16 cellular contexts compared by ENCODE assay signal in the genomic region with DNA sequence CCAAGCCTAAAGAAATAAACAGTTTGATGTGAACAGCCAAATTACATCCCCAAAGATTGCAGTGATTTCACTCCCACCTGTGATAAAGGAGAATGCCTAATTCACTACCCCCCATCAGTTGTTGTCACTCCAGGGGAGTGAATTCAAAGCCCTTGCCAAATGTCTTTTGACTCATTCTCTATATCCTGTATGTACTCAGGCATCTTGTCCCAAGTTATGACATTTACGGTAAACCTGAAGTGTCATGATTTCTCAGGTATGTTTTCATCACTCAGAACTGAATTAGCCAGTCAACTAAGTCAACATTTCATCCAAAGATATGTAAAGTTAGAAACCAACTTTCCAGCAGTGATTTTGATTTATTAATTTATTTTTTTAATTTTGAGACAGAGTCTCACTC. TPM values are rescaled to one million over a fixed set of nuclear protein-coding genes. Genes with fewer than 3 reads are reported as not detected.
A peak's percentile ranks its signal among the peaks of the same experiment; 100 is the strongest.
DNase-seq lines count a peak whose midpoint lies in the region; ATAC-seq and TF ChIP-seq lines count a peak whose summit lies in the region.
"Had no signal": no experiment of that assay in that cellular context is flagged by ENCODE, and none has a peak within 500 bp of the region (broad histone marks: within the 10 kb centered on the region; RNA-seq: fewer than 3 reads in every experiment).

No MANE protein-coding gene starts in this region.

- H3K4me3 Mint-ChIP-seq in activated CD8-positive, alpha-beta T cell treated with anti-CD3 and anti-CD28 coated beads for 36 hours, result no peak overlapping the region
- no peak overlapping the region for H3K4me3 Mint-ChIP-seq in activated CD8-positive, alpha-beta T cell treated with anti-CD3 and anti-CD28 coated beads, Interleukin-2, amount 10 ng/mL, durations not matched to agents 7 days and 5 days
- H3K4me3 Mint-ChIP-seq in activated naive CD4-positive, alpha-beta T cell treated with anti-CD3 and anti-CD28 coated beads, Interleukin-2, amount 10 ng/mL, durations not matched to agents 7 days and 5 days, result no peak overlapping the region
- H3K4me3 Mint-ChIP-seq in CD4-positive, alpha-beta T cell, result no peak overlapping the region
- H3K4me3 Mint-ChIP-seq in stimulated activated effector memory CD8-positive, alpha-beta T cell treated with anti-CD3 and anti-CD28 coated beads, Interleukin-12 subunit alpha, Interleukin-12 subunit beta, amount 100 ng/mL, for 72 hours, result no peak overlapping the region
- H3K4me3 Mint-ChIP-seq: CD8-positive, alpha-beta T cell; H9 had no signal

- H3K9me3 Mint-ChIP-seq in activated CD8-positive, alpha-beta T cell treated with anti-CD3 and anti-CD28 coated beads for 36 hours, result no peaks in the 10 kb centered on the region
- no peaks in the 10 kb centered on the region for H3K9me3 Mint-ChIP-seq in activated CD8-positive, alpha-beta T cell treated with anti-CD3 and anti-CD28 coated beads, Interleukin-2, amount 10 ng/mL, durations not matched to agents 7 days and 5 days (ENCODE audit: insufficient read depth)
- H3K9me3 Mint-ChIP-seq in activated naive CD4-positive, alpha-beta T cell treated with anti-CD3 and anti-CD28 coated beads, Interleukin-2, amount 50 U/mL, for 72 hours, result peaks cover 4 to 5% of the 10 kb centered on the region in 2 donors
- no peaks in the 10 kb centered on the region for H3K9me3 Mint-ChIP-seq in activated naive CD4-positive, alpha-beta T cell treated with anti-CD3 and anti-CD28 coated beads, Interleukin-2, amount 10 ng/mL, durations not matched to agents 7 days and 5 days
- peaks cover 2% of the 10 kb centered on the region for H3K9me3 Mint-ChIP-seq in CD4-positive, alpha-beta T cell
- H3K9me3 Mint-ChIP-seq in stimulated activated effector memory CD8-positive, alpha-beta T cell treated with anti-CD3 and anti-CD28 coated beads, Interleukin-12 subunit alpha, Interleukin-12 subunit beta, amount 100 ng/mL, for 72 hours, result no peaks in the 10 kb centered on the region
- H3K9me3 Mint-ChIP-seq: CD8-positive, alpha-beta T cell had no signal

- intact Hi-C loops in activated CD8-positive, alpha-beta T cell treated with anti-CD3 and anti-CD28 coated beads for 36 hours (cut with micrococcal nuclease), result no loop called here
- intact Hi-C loops in CD4-positive, alpha-beta T cell (cut with DNase I, micrococcal nuclease), result no loop called here

- no peak overlapping the region for H3K27ac ChIP-seq in CD4-positive, alpha-beta T cell (ENCODE audit: low read depth, low read length)

- H3K27me3 Mint-ChIP-seq in activated CD8-positive, alpha-beta T cell treated with anti-CD3 and anti-CD28 coated beads for 36 hours, result no peaks in the 10 kb centered on the region
- H3K27me3 Mint-ChIP-seq in activated CD8-positive, alpha-beta T cell treated with anti-CD3 and anti-CD28 coated beads, Interleukin-2, amount 10 ng/mL, durations not matched to agents 7 days and 5 days (ENCODE audit: low read depth), result no peaks in the 10 kb centered on the region
- H3K27me3 Mint-ChIP-seq in activated naive CD4-positive, alpha-beta T cell treated with anti-CD3 and anti-CD28 coated beads, Interleukin-2, amount 10 ng/mL, durations not matched to agents 7 days and 5 days, result no peaks in the 10 kb centered on the region
- H3K27me3 Mint-ChIP-seq in CD4-positive, alpha-beta T cell, result no peaks in the 10 kb centered on the region

- DNase-seq in activated CD8-positive, alpha-beta T cell treated with anti-CD3 and anti-CD28 coated beads for 36 hours, result no peak
- no peak for DNase-seq in activated CD8-positive, alpha-beta T cell treated with anti-CD3 and anti-CD28 coated beads, Interleukin-2, amount 10 ng/mL, durations not matched to agents 7 days and 5 days
- no peak for DNase-seq in activated naive CD4-positive, alpha-beta T cell treated with anti-CD3 and anti-CD28 coated beads, Interleukin-2, amount 50 U/mL, for 72 hours (ENCODE audit: low spot score in 2 of 2)
- DNase-seq in activated naive CD4-positive, alpha-beta T cell treated with anti-CD3 and anti-CD28 coated beads, Interleukin-2, amount 10 ng/mL, durations not matched to agents 7 days and 5 days, result no peak
- no peak for DNase-seq in CD4-positive, alpha-beta T cell
- DNase-seq in stimulated activated effector memory CD8-positive, alpha-beta T cell treated with anti-CD3 and anti-CD28 coated beads, Interleukin-12 subunit alpha, Interleukin-12 subunit beta, amount 100 ng/mL, for 72 hours (ENCODE audit: low spot score in 2 of 2), result no peak
- DNase-seq in NCI-H82 (lab: John Stamatoyannopoulos, UW), result no peak
- DNase-seq: ACHN; C1 segment of cervical spinal cord; CD8-positive, alpha-beta T cell; COR-L47; DMS153; DMS79 treated with DMSO at 0.1 percent for 48 hours; EL; GOT3; H9 had no signal

- no peaks in the 10 kb centered on the region for H3K36me3 Mint-ChIP-seq in activated CD8-positive, alpha-beta T cell treated with anti-CD3 and anti-CD28 coated beads for 36 hours (ENCODE audit: low read depth)
- H3K36me3 Mint-ChIP-seq in activated CD8-positive, alpha-beta T cell treated with anti-CD3 and anti-CD28 coated beads, Interleukin-2, amount 10 ng/mL, durations not matched to agents 7 days and 5 days (ENCODE audit: low read depth), result no peaks in the 10 kb centered on the region
- H3K36me3 Mint-ChIP-seq in activated naive CD4-positive, alpha-beta T cell treated with anti-CD3 and anti-CD28 coated beads, Interleukin-2, amount 50 U/mL, for 72 hours, result no peaks in the 10 kb centered on the region
- no peaks in the 10 kb centered on the region for H3K36me3 Mint-ChIP-seq in activated naive CD4-positive, alpha-beta T cell treated with anti-CD3 and anti-CD28 coated beads, Interleukin-2, amount 10 ng/mL, durations not matched to agents 7 days and 5 days
- H3K36me3 Mint-ChIP-seq in CD4-positive, alpha-beta T cell (ENCODE audit: low read depth), result no peaks in the 10 kb centered on the region
- no peaks in the 10 kb centered on the region for H3K36me3 Mint-ChIP-seq in stimulated activated effector memory CD8-positive, alpha-beta T cell treated with anti-CD3 and anti-CD28 coated beads, Interleukin-12 subunit alpha, Interleukin-12 subunit beta, amount 100 ng/mL, for 72 hours
- H3K36me3 Mint-ChIP-seq: CD8-positive, alpha-beta T cell had no signal

- no peaks in the 10 kb centered on the region for H3K9me3 ChIP-seq in CD4-positive, alpha-beta T cell (ENCODE audit: control insufficient read depth, low read length)

- peak; percentile 44 for ATAC-seq in activated CD8-positive, alpha-beta T cell treated with anti-CD3 and anti-CD28 coated beads for 36 hours
- no peak for ATAC-seq in activated CD8-positive, alpha-beta T cell treated with anti-CD3 and anti-CD28 coated beads, Interleukin-2, amount 10 ng/mL, durations not matched to agents 7 days and 5 days
- ATAC-seq in activated naive CD4-positive, alpha-beta T cell treated with anti-CD3 and anti-CD28 coated beads, Interleukin-2, amount 50 U/mL, for 72 hours, result peak; percentile 73 to 76
- no peak for ATAC-seq in CD4-positive, alpha-beta T cell (ENCODE audit: poor library complexity)
- peak; percentile 40 for ATAC-seq in stimulated activated effector memory CD8-positive, alpha-beta T cell treated with anti-CD3 and anti-CD28 coated beads, Interleukin-12 subunit alpha, Interleukin-12 subunit beta, amount 100 ng/mL, for 72 hours
- ATAC-seq: CD8-positive, alpha-beta T cell had no signal

- peaks cover 33% of the 10 kb centered on the region for H3K4me1 Mint-ChIP-seq in activated CD8-positive, alpha-beta T cell treated with anti-CD3 and anti-CD28 coated beads for 36 hours (ENCODE audit: low read depth)
- peaks cover 20% of the 10 kb centered on the region for H3K4me1 Mint-ChIP-seq in activated CD8-positive, alpha-beta T cell treated with anti-CD3 and anti-CD28 coated beads, Interleukin-2, amount 10 ng/mL, durations not matched to agents 7 days and 5 days (ENCODE audit: low read depth)
- H3K4me1 Mint-ChIP-seq in activated naive CD4-positive, alpha-beta T cell treated with anti-CD3 and anti-CD28 coated beads, Interleukin-2, amount 10 ng/mL, durations not matched to agents 7 days and 5 days, result peaks cover 24% of the 10 kb centered on the region
- peaks cover 56% of the 10 kb centered on the region for H3K4me1 Mint-ChIP-seq in CD4-positive, alpha-beta T cell (ENCODE audit: low read depth)
- H3K4me1 Mint-ChIP-seq in stimulated activated effector memory CD8-positive, alpha-beta T cell treated with anti-CD3 and anti-CD28 coated beads, Interleukin-12 subunit alpha, Interleukin-12 subunit beta, amount 100 ng/mL, for 72 hours, result peaks cover 7% of the 10 kb centered on the region

- CTCF ChIA-PET in activated CD8-positive, alpha-beta T cell treated with anti-CD3 and anti-CD28 coated beads for 36 hours (lab: Charles Lee), result interaction anchor here (1.5 kb wide), 2 partner anchors 104 to 191 kb away, joined by 3 to 6 read pairs; no protein-coding TSS in a partner anchor
- CTCF ChIA-PET in activated CD8-positive, alpha-beta T cell treated with anti-CD3 and anti-CD28 coated beads, Interleukin-2, amount 10 ng/mL, durations not matched to agents 7 days and 5 days (lab: Charles Lee), result interaction anchor here (1.4 kb wide), 1 partner anchor 104 kb away, joined by 3 read pairs; no protein-coding TSS in a partner anchor
- CTCF ChIA-PET in activated naive CD4-positive, alpha-beta T cell treated with anti-CD3 and anti-CD28 coated beads, Interleukin-2, amount 10 ng/mL, durations not matched to agents 7 days and 5 days (lab: Charles Lee), result no interaction called here
- CTCF ChIA-PET in CD4-positive, alpha-beta T cell (lab: Charles Lee), result no interaction called here

- TF ChIP-seq CTCF in activated CD8-positive, alpha-beta T cell treated with anti-CD3 and anti-CD28 coated beads for 36 hours (IDR thresholded peaks at IDR 0.05), result no peak
- TF ChIP-seq CTCF in CD4-positive, alpha-beta T cell (IDR thresholded peaks at IDR 0.05), result no peak

- POLR2A ChIA-PET in activated CD8-positive, alpha-beta T cell treated with anti-CD3 and anti-CD28 coated beads for 36 hours (lab: Charles Lee), result interaction anchor here (1.6 kb wide), 1 partner anchor 36 kb away, joined by 4 read pairs; no protein-coding TSS in a partner anchor
- POLR2A ChIA-PET in activated CD8-positive, alpha-beta T cell treated with anti-CD3 and anti-CD28 coated beads, Interleukin-2, amount 10 ng/mL, durations not matched to agents 7 days and 5 days (lab: Charles Lee), result no interaction called here
- POLR2A ChIA-PET in CD4-positive, alpha-beta T cell (lab: Charles Lee), result no interaction called here

- H3K27ac Mint-ChIP-seq in activated CD8-positive, alpha-beta T cell treated with anti-CD3 and anti-CD28 coated beads for 36 hours, result no peak overlapping the region
- H3K27ac Mint-ChIP-seq in activated CD8-positive, alpha-beta T cell treated with anti-CD3 and anti-CD28 coated beads, Interleukin-2, amount 10 ng/mL, durations not matched to agents 7 days and 5 days, result no peak overlapping the region
- H3K27ac Mint-ChIP-seq in activated naive CD4-positive, alpha-beta T cell treated with anti-CD3 and anti-CD28 coated beads, Interleukin-2, amount 50 U/mL, for 72 hours, result peak overlapping the region; percentile 62 to 78
- H3K27ac Mint-ChIP-seq in activated naive CD4-positive, alpha-beta T cell treated with anti-CD3 and anti-CD28 coated beads, Interleukin-2, amount 10 ng/mL, durations not matched to agents 7 days and 5 days, result no peak overlapping the region
- peak overlapping the region; percentile 51 for H3K27ac Mint-ChIP-seq in CD4-positive, alpha-beta T cell
- H3K27ac Mint-ChIP-seq in stimulated activated effector memory CD8-positive, alpha-beta T cell treated with anti-CD3 and anti-CD28 coated beads, Interleukin-12 subunit alpha, Interleukin-12 subunit beta, amount 100 ng/mL, for 72 hours, result no peak overlapping the region
- H3K27ac Mint-ChIP-seq: CD8-positive, alpha-beta T cell; H9 had no signal

- no peaks in the 10 kb centered on the region for H3K27me3 ChIP-seq in CD4-positive, alpha-beta T cell (ENCODE audit: control insufficient read depth, insufficient read depth, low read length)

RNA-seq across cellular contexts. Expression of a gene that starts 22.0 kb away (rescaled TPM):
- total RNA-seq in activated CD8-positive, alpha-beta T cell treated with anti-CD3 and anti-CD28 coated beads for 36 hours, result 10 to 100 TPM; 56.7 to 70.5 TPM
- total RNA-seq in activated CD8-positive, alpha-beta T cell treated with anti-CD3 and anti-CD28 coated beads, Interleukin-2, amount 10 ng/mL, durations not matched to agents 7 days and 5 days, result 10 to 100 TPM; 89.8 to 96.0 TPM
- total RNA-seq in activated naive CD4-positive, alpha-beta T cell treated with anti-CD3 and anti-CD28 coated beads, Interleukin-2, amount 50 U/mL, for 72 hours, result 100 to 1,000 TPM in 1 of 2 donors, 10 to 100 TPM in 1; 70.4 to 112 TPM
- total RNA-seq in CD4-positive, alpha-beta T cell, result 100 to 1,000 TPM; 400 to 406 TPM

Comparison
In these comparisons a context has a peak if more than half of its experiments do, and no peak if none do; other contexts are left out.
1. ATAC-seq: peak in activated CD8-positive, alpha-beta T cell treated with anti-CD3 and anti-CD28 coated beads for 36 hours (single experiment), activated naive CD4-positive, alpha-beta T cell treated with anti-CD3 and anti-CD28 coated beads, Interleukin-2, amount 50 U/mL, for 72 hours (2 of 2) and stimulated activated effector memory CD8-positive, alpha-beta T cell treated with anti-CD3 and anti-CD28 coated beads, Interleukin-12 subunit alpha, Interleukin-12 subunit beta, amount 100 ng/mL, for 72 hours (single experiment); none in activated CD8-positive, alpha-beta T cell treated with anti-CD3 and anti-CD28 coated beads, Interleukin-2, amount 10 ng/mL, durations not matched to agents 7 days and 5 days (single experiment) and CD4-positive, alpha-beta T cell (single experiment).
2. H3K27ac Mint-ChIP-seq: peak in activated naive CD4-positive, alpha-beta T cell treated with anti-CD3 and anti-CD28 coated beads, Interleukin-2, amount 50 U/mL, for 72 hours (2 of 2) and CD4-positive, alpha-beta T cell (single experiment); none in activated CD8-positive, alpha-beta T cell treated with anti-CD3 and anti-CD28 coated beads for 36 hours (single experiment), activated CD8-positive, alpha-beta T cell treated with anti-CD3 and anti-CD28 coated beads, Interleukin-2, amount 10 ng/mL, durations not matched to agents 7 days and 5 days (single experiment), activated naive CD4-positive, alpha-beta T cell treated with anti-CD3 and anti-CD28 coated beads, Interleukin-2, amount 10 ng/mL, durations not matched to agents 7 days and 5 days (single experiment) and stimulated activated effector memory CD8-positive, alpha-beta T cell treated with anti-CD3 and anti-CD28 coated beads, Interleukin-12 subunit alpha, Interleukin-12 subunit beta, amount 100 ng/mL, for 72 hours (single experiment).
3. CTCF ChIA-PET loops: an anchor here in activated CD8-positive, alpha-beta T cell treated with anti-CD3 and anti-CD28 coated beads for 36 hours (1.5 kb wide) and activated CD8-positive, alpha-beta T cell treated with anti-CD3 and anti-CD28 coated beads, Interleukin-2, amount 10 ng/mL, durations not matched to agents 7 days and 5 days (1.4 kb wide); none called in activated naive CD4-positive, alpha-beta T cell treated with anti-CD3 and anti-CD28 coated beads, Interleukin-2, amount 10 ng/mL, durations not matched to agents 7 days and 5 days and CD4-positive, alpha-beta T cell.